Comparison of ENCODE assay signal across 12 cellular contexts in the genomic region with DNA sequence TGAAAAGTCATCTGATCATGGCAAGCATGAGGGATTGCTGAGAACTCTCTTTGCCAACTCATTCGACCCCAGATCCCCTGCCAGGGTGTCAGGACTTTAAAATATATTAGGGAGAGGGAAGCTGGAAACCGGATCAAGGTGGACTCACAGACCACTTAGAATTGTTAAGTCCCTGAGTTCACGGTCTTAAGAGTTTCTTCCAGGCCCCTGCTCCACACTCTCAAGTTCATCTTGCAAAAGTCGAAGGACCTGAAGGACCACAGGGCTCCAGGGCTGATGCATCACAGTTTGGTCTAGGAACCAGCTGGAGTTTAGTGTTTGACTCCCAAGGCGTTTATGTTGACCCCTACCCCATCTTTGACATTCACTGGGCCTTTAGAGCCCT. TPM values are rescaled to one million over a fixed set of nuclear protein-coding genes. Genes with fewer than 3 reads are reported as not detected.
DNase-seq lines count a peak whose midpoint lies in the region; ATAC-seq and TF ChIP-seq lines count a peak whose summit lies in the region.
"Had no signal": no experiment of that assay in that cellular context is flagged by ENCODE, and none has a peak within 500 bp of the region (broad histone marks: within the 10 kb centered on the region; RNA-seq: fewer than 3 reads in every experiment).

No MANE protein-coding gene starts in this region.

- H3K4me3 Mint-ChIP-seq in neural progenitor cell, result no peak overlapping the region
- H3K4me3 Mint-ChIP-seq: activated naive CD8-positive, alpha-beta T cell treated with anti-CD3 and anti-CD28 coated beads, Interleukin-2, amount 10 ng/mL, durations not matched to agents 7 days and 5 days had no signal

- peaks cover 45% of the 10 kb centered on the region for H3K4me1 ChIP-seq in left ventricle myocardium inferior
- H3K4me1 ChIP-seq in neural progenitor cell, result peaks cover 13% of the 10 kb centered on the region
- no peaks in the 10 kb centered on the region for H3K4me1 ChIP-seq in uterus

- H2AFZ ChIP-seq in neural progenitor cell (replicated peaks), result peak overlapping the region; percentile 92

- ATAC-seq in Right ventricle myocardium superior (ENCODE audit: poor library complexity) (no peak), HG03196 (IDR thresholded peaks at IDR 0.05; ENCODE audit: unreplicated experiment) (no peak), GM18519 (IDR thresholded peaks at IDR 0.05; ENCODE audit: low FRiP score, unreplicated experiment) (no peak)

- H3K36me3 Mint-ChIP-seq in neural progenitor cell, result no peaks in the 10 kb centered on the region
- H3K36me3 Mint-ChIP-seq: activated naive CD8-positive, alpha-beta T cell treated with anti-CD3 and anti-CD28 coated beads, Interleukin-2, amount 10 ng/mL, durations not matched to agents 7 days and 5 days had no signal

- TF ChIP-seq POLR2A in uterus (IDR thresholded peaks at IDR 0.05), result no peak

- H3K79me2 ChIP-seq in neural progenitor cell (ENCODE audit: low read depth), result no peaks in the 10 kb centered on the region

- no peaks in the 10 kb centered on the region for H3F3A ChIP-seq in neural progenitor cell (ENCODE audit: low read depth)

- no peaks in the 10 kb centered on the region for H3K9me3 ChIP-seq in left ventricle myocardium inferior (replicated peaks)
- H3K9me3 ChIP-seq in neural progenitor cell (ENCODE audit: low read depth), result no peaks in the 10 kb centered on the region
- no peaks in the 10 kb centered on the region for H3K9me3 ChIP-seq in uterus

- H3K27me3 Mint-ChIP-seq in neural progenitor cell (ENCODE audit: insufficient read depth, low read depth), result no peaks in the 10 kb centered on the region
- H3K27me3 Mint-ChIP-seq: activated naive CD8-positive, alpha-beta T cell treated with anti-CD3 and anti-CD28 coated beads, Interleukin-2, amount 10 ng/mL, durations not matched to agents 7 days and 5 days had no signal

- no peak overlapping the region for H3K9ac ChIP-seq in neural progenitor cell

- H3K4me3 ChIP-seq in left ventricle myocardium inferior (peak overlapping the region; percentile 73), neural progenitor cell (no peak overlapping the region), uterus (peak overlapping the region; percentile 35 to 38)

- no peaks in the 10 kb centered on the region for H4K20me1 ChIP-seq in neural progenitor cell (ENCODE audit: low read depth)

- intact Hi-C loops in left ventricle myocardium inferior (cut with micrococcal nuclease), result no loop called here
- intact Hi-C loops in Right ventricle myocardium superior (cut with DNase I), result no loop called here
- intact Hi-C loops in uterus (cut with DNase I; ENCODE audit: low total_unique reads), result no loop called here

- no peaks in the 10 kb centered on the region for H3K27me3 ChIP-seq in left ventricle myocardium inferior (ENCODE audit: low read depth)
- H3K27me3 ChIP-seq in neural progenitor cell, result no peaks in the 10 kb centered on the region
- no peaks in the 10 kb centered on the region for H3K27me3 ChIP-seq in uterus

- H3K36me3 ChIP-seq in left ventricle myocardium inferior (no peaks in the 10 kb centered on the region), neural progenitor cell (no peaks in the 10 kb centered on the region), uterus (no peaks in the 10 kb centered on the region)

- DNase-seq in left ventricle myocardium inferior, result no peak
- DNase-seq in Right ventricle myocardium superior, result no peak
- DNase-seq in epithelial cell of prostate (ENCODE audit: low read depth, low spot score), result no peak
- DNase-seq in neural progenitor cell (ENCODE audit: low spot score), result no peak
- no peak for DNase-seq in uterus
- no peak for DNase-seq in amygdala (lab: John Stamatoyannopoulos, UW)
- DNase-seq: activated naive CD8-positive, alpha-beta T cell treated with anti-CD3 and anti-CD28 coated beads, Interleukin-2, amount 10 ng/mL, durations not matched to agents 7 days and 5 days; H7; NCI-H524 treated with DMSO at 0.1 percent for 48 hours; SHP77 had no signal

- no peaks in the 10 kb centered on the region for H3K9me3 Mint-ChIP-seq in neural progenitor cell
- H3K9me3 Mint-ChIP-seq: activated naive CD8-positive, alpha-beta T cell treated with anti-CD3 and anti-CD28 coated beads, Interleukin-2, amount 10 ng/mL, durations not matched to agents 7 days and 5 days had no signal

- H3K27ac ChIP-seq in left ventricle myocardium inferior (replicated peaks) (peak overlapping the region; percentile 85), epithelial cell of prostate (peak overlapping the region; percentile 73), neural progenitor cell (no peak overlapping the region), uterus (peak overlapping the region; percentile 79 to 91)

- H3K27ac Mint-ChIP-seq in neural progenitor cell, result peak overlapping the region; percentile 33
- H3K27ac Mint-ChIP-seq: activated naive CD8-positive, alpha-beta T cell treated with anti-CD3 and anti-CD28 coated beads, Interleukin-2, amount 10 ng/mL, durations not matched to agents 7 days and 5 days had no signal

- peak overlapping the region; percentile 46 for H3K4me2 ChIP-seq in neural progenitor cell

- no peak for TF ChIP-seq CTCF in left ventricle myocardium inferior (IDR thresholded peaks at IDR 0.05; ENCODE audit: borderline replicate concordance)
- TF ChIP-seq CTCF in neural progenitor cell (IDR thresholded peaks at IDR 0.05), result no peak
- no peak for TF ChIP-seq CTCF in uterus (IDR thresholded peaks at IDR 0.05)

- peaks cover 11% of the 10 kb centered on the region for H3K4me1 Mint-ChIP-seq in neural progenitor cell
- H3K4me1 Mint-ChIP-seq: activated naive CD8-positive, alpha-beta T cell treated with anti-CD3 and anti-CD28 coated beads, Interleukin-2, amount 10 ng/mL, durations not matched to agents 7 days and 5 days had no signal

RNA-seq across cellular contexts. Expression of a gene that starts 0.5 kb away (rescaled TPM):
- total RNA-seq in left ventricle myocardium inferior (7.3 TPM), Right ventricle myocardium superior (4.5 TPM), neural progenitor cell (ENCODE audit: low replicate concordance) (0.06 TPM in 1 of 2 replicates, not detected in the other), uterus (10 to 100 TPM in 1 of 4 donors, 1 to 10 TPM in 3; 6.4 to 17.8 (median 9.1) TPM)
- total RNA-seq: activated naive CD8-positive, alpha-beta T cell treated with anti-CD3 and anti-CD28 coated beads, Interleukin-2, amount 10 ng/mL, durations not matched to agents 7 days and 5 days had no signal

RNA-seq across cellular contexts. Expression of a gene that starts 37.4 kb away (rescaled TPM):
- total RNA-seq in left ventricle myocardium inferior (not detected), Right ventricle myocardium superior (not detected), neural progenitor cell (ENCODE audit: low replicate concordance) (0.40 TPM in 1 of 2 replicates, not detected in the other), uterus (10 to 100 TPM in 1 of 4 donors, under 1 TPM in 2, not detected in 1; 0.26 to 14.2 (median 0.88) TPM)
- total RNA-seq: activated naive CD8-positive, alpha-beta T cell treated with anti-CD3 and anti-CD28 coated beads, Interleukin-2, amount 10 ng/mL, durations not matched to agents 7 days and 5 days had no signal
